25 cellular contexts compared by ENCODE assay signal in genomic region chr3:197983076-197983475, GRCh38.
"Had no signal": no experiment of that assay in that cellular context is flagged by ENCODE, and none has a peak within 500 bp of the region (broad histone marks: within the 10 kb centered on the region; RNA-seq: fewer than 3 reads in every experiment).

No MANE protein-coding gene starts in this region.

- H3K4me2 ChIP-seq: neural progenitor cell, smooth muscle cell had no signal

- H3K36me3 ChIP-seq: neural progenitor cell, ovary, right atrium auricular region, right lobe of liver, transverse colon had no signal

- H3K36me3 Mint-ChIP-seq: naive B cell, natural killer cell, neural progenitor cell had no signal

- H3K27ac Mint-ChIP-seq: mesothelial cell of epicardium; natural killer cell; nephron progenitor cell; neural progenitor cell; progenitor cell of endocrine pancreas; stimulated activated memory B cell treated with anti-CD40 and anti-IgM and Interleukin-4, amounts not matched to agents 10 μg/mL and 1 μg/mL and 100 μg/mL, for 72 hours had no signal

- ATAC-seq: natural killer cell; right lobe of liver; stimulated activated memory B cell treated with anti-CD40 and anti-IgM and Interleukin-4, amounts not matched to agents 10 μg/mL and 1 μg/mL and 100 μg/mL, for 72 hours; stimulated activated naive CD8-positive, alpha-beta T cell treated with anti-CD3 and anti-CD28 coated beads, Interleukin-15, amount 100 ng/mL, for 72 hours had no signal

- H3K27me3 Mint-ChIP-seq: naive B cell; progenitor cell of endocrine pancreas; stimulated activated memory B cell treated with anti-CD40 and anti-IgM and Interleukin-4, amounts not matched to agents 10 μg/mL and 1 μg/mL and 100 μg/mL, for 72 hours; stimulated activated naive CD8-positive, alpha-beta T cell treated with anti-CD3 and anti-CD28 coated beads, Interleukin-15, amount 100 ng/mL, for 72 hours had no signal

- H3K27me3 ChIP-seq: neural progenitor cell, ovary, right atrium auricular region, right lobe of liver, transverse colon, upper lobe of left lung, vagina had no signal

- H3K4me3 ChIP-seq: left ventricle myocardium inferior, lung, neural progenitor cell, ovary, right atrium auricular region, right lobe of liver, smooth muscle cell, transverse colon, upper lobe of left lung, vagina had no signal

- H3K9ac ChIP-seq: neural progenitor cell had no signal

- DNase-seq: islet precursor cell; left ventricle myocardium inferior; mesendoderm; naive B cell; natural killer cell; nephron progenitor cell; ovary; right lobe of liver; stimulated activated CD4-positive, alpha-beta T cell treated with anti-CD3 and anti-CD28 coated beads, Interleukin-1b, Interleukin-23, amount 100 ng/mL, for 48 hours; stimulated activated CD4-positive, alpha-beta T cell treated with anti-CD3 and anti-CD28 coated beads, Interleukin-2, amount 100 ng/mL, for 48 hours; stimulated activated CD4-positive, alpha-beta T cell treated with anti-CD3 and anti-CD28 coated beads, Interleukin-4, amount 100 ng/mL, for 4 hours; stimulated activated CD8-positive, alpha-beta memory T cell treated with anti-CD3 and anti-CD28 coated beads, Interleukin-4, amount 100 ng/mL, for 48 hours; stimulated activated naive CD4-positive, alpha-beta T cell treated with Interleukin-2 at 50 U/mL for 16 hours; stimulated activated naive CD8-positive, alpha-beta T cell treated with anti-CD3 and anti-CD28 coated beads, Interleukin-15, amount 100 ng/mL, for 72 hours; substantia nigra; transverse colon; upper lobe of left lung had no signal

- H3K4me3 Mint-ChIP-seq: mesothelial cell of epicardium; natural killer cell; nephron progenitor cell; neural progenitor cell; stimulated activated memory B cell treated with anti-CD40 and anti-IgM and Interleukin-4, amounts not matched to agents 10 μg/mL and 1 μg/mL and 100 μg/mL, for 72 hours; stimulated activated naive CD8-positive, alpha-beta T cell treated with anti-CD3 and anti-CD28 coated beads, Interleukin-15, amount 100 ng/mL, for 72 hours had no signal

- H3K9me3 Mint-ChIP-seq: mesothelial cell of epicardium; naive B cell; natural killer cell; nephron progenitor cell; neural progenitor cell; stimulated activated memory B cell treated with anti-CD40 and anti-IgM and Interleukin-4, amounts not matched to agents 10 μg/mL and 1 μg/mL and 100 μg/mL, for 72 hours; stimulated activated naive CD8-positive, alpha-beta T cell treated with anti-CD3 and anti-CD28 coated beads, Interleukin-15, amount 100 ng/mL, for 72 hours had no signal

- H3K27ac ChIP-seq: left ventricle myocardium inferior, neural progenitor cell, ovary, right atrium auricular region, right lobe of liver, transverse colon, upper lobe of left lung, vagina had no signal

- H3K9me3 ChIP-seq: left ventricle myocardium inferior, ovary, right atrium auricular region, right lobe of liver, transverse colon, upper lobe of left lung, vagina had no signal

- H3K4me1 ChIP-seq: left ventricle myocardium inferior, neural progenitor cell, right atrium auricular region, right lobe of liver, transverse colon, upper lobe of left lung, vagina had no signal

- H2AFZ ChIP-seq: neural progenitor cell had no signal

- H3K4me1 Mint-ChIP-seq: mesothelial cell of epicardium, natural killer cell, nephron progenitor cell, neural progenitor cell had no signal
